Comparison of ENCODE assay signal across 13 cellular contexts in genomic region chr16:66554021-66554420, GRCh38. TPM values are rescaled to one million over a fixed set of nuclear protein-coding genes. Genes with fewer than 3 reads are reported as not detected.
DNase-seq lines count a peak whose midpoint lies in the region; ATAC-seq and TF ChIP-seq lines count a peak whose summit lies in the region.
"Had no signal": no experiment of that assay in that cellular context is flagged by ENCODE, and none has a peak within 500 bp of the region (broad histone marks: within the 10 kb centered on the region; RNA-seq: fewer than 3 reads in every experiment).

No MANE protein-coding gene starts in this region.

- H3K9me2 ChIP-seq in MM.1S (replicated peaks; ENCODE audit: insufficient read depth, low read length), result no peaks in the 10 kb centered on the region
- peaks cover 3% of the 10 kb centered on the region; the same call in 1 of the 2 replicates for H3K9me2 ChIP-seq in GM23338 (ENCODE audit: insufficient read depth)

- no peak for DNase-seq in CD8-positive, alpha-beta memory T cell
- DNase-seq in MM.1S (no peak), colonic mucosa (no peak), osteocyte (ENCODE audit: extremely low spot score, unreplicated experiment) (no peak), KG1 (lab: John Stamatoyannopoulos, UW) (no peak), GM23338 (ENCODE audit: low spot score) (no peak)
- DNase-seq in stimulated activated CD4-positive, alpha-beta T cell treated with anti-CD3 and anti-CD28 coated beads, Interleukin-15, amount 100 ng/mL, for 24 hours, result no peak
- DNase-seq: activated CD4-positive, CD25-positive, alpha-beta regulatory T cell treated with anti-CD3 and anti-CD28 coated beads, Interleukin-2, amount 50 U/mL, for 72 hours; anterior cingulate cortex; DMS79; mucosa of descending colon; SJCRH30 had no signal

- peak overlapping the region; percentile 16 to 97 (median 95) for H3K27ac Mint-ChIP-seq in CD8-positive, alpha-beta memory T cell
- H3K27ac Mint-ChIP-seq in osteocyte (ENCODE audit: unreplicated experiment) (no peak overlapping the region), GM23338 (no peak overlapping the region)

- TF ChIP-seq CTCF in MM.1S (IDR thresholded peaks at IDR 0.05; ENCODE audit: low read length) (no peak), colonic mucosa (IDR thresholded peaks at IDR 0.05) (no peak), osteocyte (IDR thresholded peaks at IDR 0.05) (no peak), GM23338 (conservative IDR thresholded peaks at IDR 0.05; ENCODE audit: low read depth in 2 of 2) (no peak)

- no peak for ATAC-seq in GM23338

- H3K79me2 ChIP-seq in MM.1S (ENCODE audit: low read length), result peaks cover 66% of the 10 kb centered on the region
- H3K79me2 ChIP-seq in GM23338 (replicated peaks; ENCODE audit: insufficient read depth), result peaks cover 5% of the 10 kb centered on the region; the same call in 1 of the 2 replicates

- no peaks in the 10 kb centered on the region for H3K27me3 ChIP-seq in CD8-positive, alpha-beta memory T cell (ENCODE audit: insufficient read depth, low read length, poor library complexity, severe bottlenecking)
- no peaks in the 10 kb centered on the region for H3K27me3 ChIP-seq in MM.1S (replicated peaks; ENCODE audit: insufficient read depth, low read length)
- H3K27me3 ChIP-seq in colonic mucosa, result no peaks in the 10 kb centered on the region
- H3K27me3 ChIP-seq in GM23338 (ENCODE audit: insufficient read depth), result peaks cover 18% of the 10 kb centered on the region
- H3K27me3 ChIP-seq: SJCRH30 had no signal

- H3K4me2 ChIP-seq in MM.1S (ENCODE audit: low read depth, low read length) (peak overlapping the region; percentile 86), GM23338 (no peak overlapping the region)

- H3K4me1 ChIP-seq in CD8-positive, alpha-beta memory T cell (ENCODE audit: insufficient read depth, low read length), result peaks cover 63% of the 10 kb centered on the region
- H3K4me1 ChIP-seq in MM.1S (ENCODE audit: low read length) (peaks cover 56% of the 10 kb centered on the region), colonic mucosa (peaks cover 5% of the 10 kb centered on the region), GM23338 (ENCODE audit: insufficient read depth) (peaks cover 8% of the 10 kb centered on the region)

- peak overlapping the region; percentile 87 for H3K4me3 ChIP-seq in CD8-positive, alpha-beta memory T cell (ENCODE audit: low read length)
- H3K4me3 ChIP-seq in MM.1S (ENCODE audit: low read length) (peak overlapping the region; percentile 83), colonic mucosa (peak overlapping the region; percentile 55), GM23338 (no peak overlapping the region)
- H3K4me3 ChIP-seq: mucosa of descending colon, SJCRH30 had no signal

- H3K27me3 Mint-ChIP-seq in CD8-positive, alpha-beta memory T cell, result peaks cover 0 to 5% of the 10 kb centered on the region in 2 donors
- no peaks in the 10 kb centered on the region for H3K27me3 Mint-ChIP-seq in osteocyte (ENCODE audit: unreplicated experiment)
- H3K27me3 Mint-ChIP-seq in GM23338 (ENCODE audit: insufficient read depth, low read depth, poor library complexity), result peaks cover 29% of the 10 kb centered on the region

- H3K4me3 Mint-ChIP-seq in CD8-positive, alpha-beta memory T cell, result peak overlapping the region; percentile 90 to 98 (median 97)
- H3K4me3 Mint-ChIP-seq in osteocyte (ENCODE audit: unreplicated experiment), result peak overlapping the region; percentile 93
- no peak overlapping the region for H3K4me3 Mint-ChIP-seq in GM23338

- peaks cover 76 to 88% (median 87%) of the 10 kb centered on the region in 3 donors for H3K4me1 Mint-ChIP-seq in CD8-positive, alpha-beta memory T cell
- H3K4me1 Mint-ChIP-seq in osteocyte (ENCODE audit: unreplicated experiment) (peaks cover 52% of the 10 kb centered on the region), GM23338 (peaks cover 14% of the 10 kb centered on the region)

- POLR2A ChIA-PET in CD8-positive, alpha-beta memory T cell (lab: Charles Lee), result interaction anchor here (0.9 to 1.0 kb wide), 2 partner anchors 32 to 50 kb away, joined by 3 to 5 read pairs; no protein-coding TSS in a partner anchor

- intact Hi-C loops in colonic mucosa (cut with DNase I), result loop anchor here (5.0 kb wide), 1 partner anchor 37 kb away; no protein-coding TSS in a partner anchor

- H3K9ac ChIP-seq in MM.1S (ENCODE audit: low read length), result peak overlapping the region; percentile 74; the same call in 1 of the 2 replicates
- H3K9ac ChIP-seq in colonic mucosa (ENCODE audit: low read depth in 2 of 2, low read length in 2 of 2), result no peak overlapping the region

- H3K36me3 ChIP-seq in CD8-positive, alpha-beta memory T cell (ENCODE audit: insufficient read depth, low read length), result no peaks in the 10 kb centered on the region
- H3K36me3 ChIP-seq in MM.1S (replicated peaks; ENCODE audit: insufficient read depth, low read length), result 0 out of 2 replicates have a peak, but pooled peaks cover 9% of the 10 kb centered on the region
- no peaks in the 10 kb centered on the region for H3K36me3 ChIP-seq in colonic mucosa
- no peaks in the 10 kb centered on the region for H3K36me3 ChIP-seq in GM23338 (ENCODE audit: insufficient read depth)

- H3F3A ChIP-seq in MM.1S (ENCODE audit: insufficient read depth, low read length), result peaks cover 34% of the 10 kb centered on the region
- peaks cover 16% of the 10 kb centered on the region; the same call in 1 of the 2 replicates for H3F3A ChIP-seq in GM23338 (replicated peaks; ENCODE audit: low read depth)

- no peaks in the 10 kb centered on the region for H3K9me3 Mint-ChIP-seq in CD8-positive, alpha-beta memory T cell
- H3K9me3 Mint-ChIP-seq in osteocyte (ENCODE audit: unreplicated experiment), result no peaks in the 10 kb centered on the region
- H3K9me3 Mint-ChIP-seq in GM23338, result peaks cover 12% of the 10 kb centered on the region; the same call in 2 of the 3 replicates

- H4K20me1 ChIP-seq in MM.1S (ENCODE audit: insufficient read depth, low read length), result peaks cover 10% of the 10 kb centered on the region; the same call in 1 of the 2 replicates
- H4K20me1 ChIP-seq in GM23338 (replicated peaks; ENCODE audit: insufficient read depth), result 0 out of 2 replicates have a peak, but pooled peaks cover 5% of the 10 kb centered on the region

- peak overlapping the region; percentile 85 for H3K27ac ChIP-seq in CD8-positive, alpha-beta memory T cell (ENCODE audit: low read depth, low read length)
- H3K27ac ChIP-seq in MM.1S (ENCODE audit: low read length) (peak overlapping the region; percentile 81; the same call in 1 of the 2 replicates), colonic mucosa (peak overlapping the region; percentile 86), GM23338 (ENCODE audit: low read depth) (no peak overlapping the region)
- H3K27ac ChIP-seq: SJCRH30 had no signal

- H2AFZ ChIP-seq in MM.1S (ENCODE audit: low read length), result no peak overlapping the region
- no peak overlapping the region for H2AFZ ChIP-seq in GM23338

- CTCF ChIA-PET in CD8-positive, alpha-beta memory T cell (lab: Charles Lee), result interaction anchor here (0.8 to 3.7 kb wide), 6 partner anchors 9 to 74 kb away, joined by 3 to 20 read pairs (median 6); partner anchors contain the start of gene CMTM3

- no peaks in the 10 kb centered on the region for H3K9me3 ChIP-seq in CD8-positive, alpha-beta memory T cell (ENCODE audit: low read length)
- H3K9me3 ChIP-seq in MM.1S (replicated peaks; ENCODE audit: insufficient read depth, low read length) (no peaks in the 10 kb centered on the region), colonic mucosa (no peaks in the 10 kb centered on the region)
- H3K9me3 ChIP-seq: mucosa of descending colon, SJCRH30 had no signal

- H3K36me3 Mint-ChIP-seq in CD8-positive, alpha-beta memory T cell, result peaks cover 0 to 45% (median 9%) of the 10 kb centered on the region in 3 donors
- H3K36me3 Mint-ChIP-seq in osteocyte (ENCODE audit: unreplicated experiment) (peaks cover 13% of the 10 kb centered on the region), GM23338 (ENCODE audit: low read depth) (peaks cover 5% of the 10 kb centered on the region; the same call in 2 of the 3 replicates)

TF ChIP-seq in GM23338, 12 proteins besides CTCF, POLR2A, EP300 and RAD21 (continues in another document):
- no peak for TF ChIP-seq EZH2phosphoT487 (IDR thresholded peaks at IDR 0.05; ENCODE audit: unreplicated experiment)
- TF ChIP-seq NANOG (IDR thresholded peaks at IDR 0.05; ENCODE audit: borderline replicate concordance), result no peak
- no peak for TF ChIP-seq CREB1 (CRISPR knock-in tag; IDR thresholded peaks at IDR 0.05; ENCODE audit: low read depth)
- no peak for TF ChIP-seq ZNF114 (CRISPR knock-in tag; IDR thresholded peaks at IDR 0.05)
- TF ChIP-seq POLR2AphosphoS5 (IDR thresholded peaks at IDR 0.05; ENCODE audit: low read depth), result no peak
- TF ChIP-seq JUNB (IDR thresholded peaks at IDR 0.05; ENCODE audit: unreplicated experiment), result no peak

RNA-seq across cellular contexts. Expression of gene CKLF, which starts 1.6 kb away (rescaled TPM):
- 100 to 1,000 TPM; 118 to 121 TPM for total RNA-seq in CD8-positive, alpha-beta memory T cell
- polyA plus RNA-seq in CD8-positive, alpha-beta memory T cell, result 265 TPM
- total RNA-seq in colonic mucosa, result 10 to 100 TPM; 41.5 to 58.4 TPM
- 41.5 and 42.5 TPM in 2 replicates for total RNA-seq in osteocyte
- total RNA-seq in GM23338 (2014; rRNA removed; shearing (Covaris generic)), result 15.7 and 25.5 TPM in 2 replicates
- polyA plus RNA-seq in GM23338 (2016; fragmentation: Nextera tagmentation; extraction: Ambion mirVana), result 60.0 and 61.5 TPM in 2 replicates

RNA-seq across cellular contexts. Expression of gene TK2, which starts 4.1 kb away (rescaled TPM):
- total RNA-seq in CD8-positive, alpha-beta memory T cell, result 1 to 10 TPM; 5.6 TPM
- 10.4 TPM for polyA plus RNA-seq in CD8-positive, alpha-beta memory T cell
- total RNA-seq in colonic mucosa (10 to 100 TPM; 11.9 to 17.0 TPM), osteocyte (33.2 and 37.4 TPM in 2 replicates)
- 4.2 and 5.4 TPM in 2 replicates for total RNA-seq in GM23338 (2014; rRNA removed; shearing (Covaris generic))
- polyA plus RNA-seq in GM23338 (2016; fragmentation: Nextera tagmentation; extraction: Ambion mirVana), result 1.4 and 1.8 TPM in 2 replicates

RNA-seq across cellular contexts. Expression of gene CMTM1, which starts 12.2 kb away (rescaled TPM):
- 1 to 10 TPM; 8.2 to 8.6 TPM for total RNA-seq in CD8-positive, alpha-beta memory T cell
- 1.2 TPM for polyA plus RNA-seq in CD8-positive, alpha-beta memory T cell
- total RNA-seq in colonic mucosa, result 1 to 10 TPM; 5.1 to 9.4 TPM
- total RNA-seq in osteocyte, result 7.8 and 8.0 TPM in 2 replicates
- 1.4 TPM in 1 of 2 replicates, not detected in the other for total RNA-seq in GM23338 (2014; rRNA removed; shearing (Covaris generic))
- 1.8 and 1.9 TPM in 2 replicates for polyA plus RNA-seq in GM23338 (2016; fragmentation: Nextera tagmentation; extraction: Ambion mirVana)

RNA-seq across cellular contexts. Expression of gene CMTM2, which starts 25.2 kb away (rescaled TPM):
- total RNA-seq in CD8-positive, alpha-beta memory T cell, result under 1 TPM; 0.22 to 0.24 TPM
- polyA plus RNA-seq in CD8-positive, alpha-beta memory T cell, result not detected
- total RNA-seq in colonic mucosa, result not detected
- not detected in 2 replicates for total RNA-seq in osteocyte
- total RNA-seq in GM23338 (2014; rRNA removed; shearing (Covaris generic)), result not detected in 2 replicates
- not detected in 2 replicates for polyA plus RNA-seq in GM23338 (2016; fragmentation: Nextera tagmentation; extraction: Ambion mirVana)
- total RNA-seq: NCI-H460 had no signal

RNA-seq across cellular contexts. Expression of gene CMTM3, which starts 50.5 kb away (rescaled TPM):
- 10 to 100 TPM; 68.0 to 71.8 TPM for total RNA-seq in CD8-positive, alpha-beta memory T cell
- 131 TPM for polyA plus RNA-seq in CD8-positive, alpha-beta memory T cell
- total RNA-seq in colonic mucosa (1 to 10 TPM; 4.0 to 7.9 TPM), osteocyte (96.3 and 104 TPM in 2 replicates)
- total RNA-seq in GM23338 (2014; rRNA removed; shearing (Covaris generic)), result 16.4 and 20.0 TPM in 2 replicates
- 16.6 and 17.5 TPM in 2 replicates for polyA plus RNA-seq in GM23338 (2016; fragmentation: Nextera tagmentation; extraction: Ambion mirVana)

Comparison
In these comparisons a context has a peak if more than half of its experiments do, and no peak if none do; other contexts are left out.
1. H3K27ac Mint-ChIP-seq: peak in CD8-positive, alpha-beta memory T cell (8 of 8); none in osteocyte (single experiment) and GM23338 (single experiment).